ENCODE assay signal across 21 cellular contexts in genomic region chr12:27521981-27522380, GRCh38. TPM values are rescaled to one million over a fixed set of nuclear protein-coding genes. Genes with fewer than 3 reads are reported as not detected.
DNase-seq lines count a peak whose midpoint lies in the region; ATAC-seq and TF ChIP-seq lines count a peak whose summit lies in the region.
"Had no signal": no experiment of that assay in that cellular context is flagged by ENCODE, and none has a peak within 500 bp of the region (broad histone marks: within the 10 kb centered on the region; RNA-seq: fewer than 3 reads in every experiment).

No MANE protein-coding gene starts in this region.

- H3K27me3 ChIP-seq in breast epithelium = no peaks in the 10 kb centered on the region
- no peaks in the 10 kb centered on the region for H3K27me3 ChIP-seq in uterus
- H3K27me3 ChIP-seq: adrenal gland; BLaER1 treated with 17β-estradiol and CSF1 and Interleukin-3, amounts not matched to agents 10 nM and 100 nM; colonic mucosa; gastroesophageal sphincter; sigmoid colon had no signal

- TF ChIP-seq POLR2A in breast epithelium (IDR thresholded peaks at IDR 0.05) = no peak
- TF ChIP-seq POLR2A in uterus (IDR thresholded peaks at IDR 0.05) = no peak

- CTCF ChIA-PET in MCF 10A (lab: Yijun Ruan, JAX) = interaction anchor here (0.6 to 3.1 kb wide), 2 partner anchors 113 to 180 kb away, joined by 3 to 14 read pairs; no protein-coding TSS in a partner anchor
- CTCF ChIA-PET in activated naive CD4-positive, alpha-beta T cell treated with anti-CD3 and anti-CD28 coated beads, Interleukin-2, amount 10 ng/mL, durations not matched to agents 7 days and 5 days (lab: Charles Lee) = interaction anchor here (1.2 to 3.3 kb wide), 2 partner anchors 87 to 97 kb away, joined by 4 to 31 read pairs; no protein-coding TSS in a partner anchor

- no peak for DNase-seq in MCF 10A (ENCODE audit: unreplicated experiment)
- DNase-seq in breast epithelium (ENCODE audit: low spot score in 2 of 2) = no peak
- no peak for DNase-seq in central memory CD8-positive, alpha-beta T cell (ENCODE audit: low spot score in 2 of 2)
- no peak for DNase-seq in natural killer cell
- no peak for DNase-seq in uterus
- DNase-seq in activated naive CD4-positive, alpha-beta T cell treated with anti-CD3 and anti-CD28 coated beads, Interleukin-2, amount 10 ng/mL, durations not matched to agents 7 days and 5 days = no peak
- DNase-seq: activated CD4-positive, alpha-beta T cell treated with anti-CD3 and anti-CD28 coated beads for 48 hours; activated CD8-positive, alpha-beta memory T cell treated with anti-CD3 and anti-CD28 coated beads, Interleukin-2, amount 10 ng/mL, durations not matched to agents 7 days and 5 days; colonic mucosa; effector memory CD8-positive, alpha-beta T cell; kidney; lower lobe of right lung; NCI-H146; NCI-H524 treated with DMSO at 0.1 percent for 48 hours; sigmoid colon had no signal

- H3K4me3 ChIP-seq in breast epithelium = no peak overlapping the region
- H3K4me3 ChIP-seq in uterus = no peak overlapping the region
- H3K4me3 ChIP-seq: adrenal gland; BLaER1 treated with 17β-estradiol and CSF1 and Interleukin-3, amounts not matched to agents 10 nM and 100 nM; colonic mucosa; gastroesophageal sphincter; K562; lower lobe of right lung; sigmoid colon had no signal

- H3K27me3 Mint-ChIP-seq in MCF 10A (ENCODE audit: insufficient read depth, unreplicated experiment) = no peaks in the 10 kb centered on the region
- H3K27me3 Mint-ChIP-seq in central memory CD8-positive, alpha-beta T cell = peaks cover 34% of the 10 kb centered on the region
- H3K27me3 Mint-ChIP-seq in natural killer cell (ENCODE audit: low read depth in 2 of 2) = peaks cover 36 to 49% of the 10 kb centered on the region in 2 donors
- H3K27me3 Mint-ChIP-seq in activated naive CD4-positive, alpha-beta T cell treated with anti-CD3 and anti-CD28 coated beads, Interleukin-2, amount 10 ng/mL, durations not matched to agents 7 days and 5 days = peaks cover 28% of the 10 kb centered on the region

- H3K9me3 ChIP-seq in breast epithelium (no peaks in the 10 kb centered on the region), uterus (no peaks in the 10 kb centered on the region)
- H3K9me3 ChIP-seq: adrenal gland; BLaER1 treated with 17β-estradiol and CSF1 and Interleukin-3, amounts not matched to agents 10 nM and 100 nM; colonic mucosa; gastroesophageal sphincter; lower lobe of right lung; sigmoid colon had no signal

- peaks cover 8% of the 10 kb centered on the region for H3K36me3 Mint-ChIP-seq in MCF 10A (ENCODE audit: insufficient read depth, unreplicated experiment)
- peaks cover 2% of the 10 kb centered on the region for H3K36me3 Mint-ChIP-seq in central memory CD8-positive, alpha-beta T cell (ENCODE audit: insufficient read depth)
- H3K36me3 Mint-ChIP-seq in natural killer cell = no peaks in the 10 kb centered on the region
- H3K36me3 Mint-ChIP-seq in activated naive CD4-positive, alpha-beta T cell treated with anti-CD3 and anti-CD28 coated beads, Interleukin-2, amount 10 ng/mL, durations not matched to agents 7 days and 5 days = no peaks in the 10 kb centered on the region
- H3K36me3 Mint-ChIP-seq: activated CD8-positive, alpha-beta memory T cell treated with anti-CD3 and anti-CD28 coated beads, Interleukin-2, amount 10 ng/mL, durations not matched to agents 7 days and 5 days had no signal

- no peak for ATAC-seq in central memory CD8-positive, alpha-beta T cell (replicated peaks; ENCODE audit: extremely low read depth, poor library complexity, severe bottlenecking)
- ATAC-seq in natural killer cell = no peak
- ATAC-seq in HG03135 (IDR thresholded peaks at IDR 0.05; ENCODE audit: unreplicated experiment) = no peak
- no peak for ATAC-seq in HG03342 (IDR thresholded peaks at IDR 0.05; ENCODE audit: unreplicated experiment)
- ATAC-seq: activated CD8-positive, alpha-beta memory T cell treated with anti-CD3 and anti-CD28 coated beads, Interleukin-2, amount 10 ng/mL, durations not matched to agents 7 days and 5 days; effector memory CD8-positive, alpha-beta T cell; gastroesophageal sphincter; K562; lower lobe of right lung had no signal

- no TSS peak for BruUV-seq in MCF 10A (replicated peaks; lab: Mats Ljungman, UMichigan)

- no peaks in the 10 kb centered on the region for H3K36me3 ChIP-seq in breast epithelium
- H3K36me3 ChIP-seq in uterus = no peaks in the 10 kb centered on the region
- H3K36me3 ChIP-seq: adrenal gland; BLaER1 treated with 17β-estradiol and CSF1 and Interleukin-3, amounts not matched to agents 10 nM and 100 nM; colonic mucosa; gastroesophageal sphincter; lower lobe of right lung; sigmoid colon had no signal

- H3K27ac ChIP-seq in breast epithelium (peak overlapping the region in 1 of 2 donors; percentile 10), uterus (peak overlapping the region; percentile 73 to 89)
- H3K27ac ChIP-seq: colonic mucosa had no signal

- TF ChIP-seq CTCF in MCF 10A (IDR thresholded peaks at IDR 0.05; ENCODE audit: unreplicated experiment) = no peak
- TF ChIP-seq CTCF in breast epithelium (IDR thresholded peaks at IDR 0.05) = no peak
- TF ChIP-seq CTCF in natural killer cell (IDR thresholded peaks at IDR 0.05) = no peak
- TF ChIP-seq CTCF in uterus (IDR thresholded peaks at IDR 0.05) = no peak

- POLR2A ChIA-PET in MCF 10A (lab: Yijun Ruan, JAX) = interaction anchor here (0.6 to 3.8 kb wide), 4 partner anchors 20 to 113 kb away, joined by 3 to 129 read pairs (median 13); no protein-coding TSS in a partner anchor

- H3K4me3 Mint-ChIP-seq in MCF 10A (ENCODE audit: unreplicated experiment) = peak overlapping the region; percentile 15
- H3K4me3 Mint-ChIP-seq in central memory CD8-positive, alpha-beta T cell = peak overlapping the region; percentile 90
- H3K4me3 Mint-ChIP-seq in natural killer cell = peak overlapping the region; percentile 77
- H3K4me3 Mint-ChIP-seq in activated naive CD4-positive, alpha-beta T cell treated with anti-CD3 and anti-CD28 coated beads, Interleukin-2, amount 10 ng/mL, durations not matched to agents 7 days and 5 days = no peak overlapping the region

- intact Hi-C loops in MCF 10A (cut with micrococcal nuclease) = no loop called here
- intact Hi-C loops in breast epithelium (cut with DNase I; ENCODE audit: low total_unique reads) = no loop called here
- intact Hi-C loops in natural killer cell (cut with micrococcal nuclease) = no loop called here
- intact Hi-C loops in uterus (cut with DNase I; ENCODE audit: low total_unique reads) = no loop called here

- H3K4me1 Mint-ChIP-seq in MCF 10A (ENCODE audit: insufficient read depth, unreplicated experiment) (peaks cover 14% of the 10 kb centered on the region), natural killer cell (peaks cover 12 to 20% of the 10 kb centered on the region in 2 donors)
- H3K4me1 Mint-ChIP-seq in central memory CD8-positive, alpha-beta T cell = peaks cover 16% of the 10 kb centered on the region
- peaks cover 40% of the 10 kb centered on the region for H3K4me1 Mint-ChIP-seq in activated naive CD4-positive, alpha-beta T cell treated with anti-CD3 and anti-CD28 coated beads, Interleukin-2, amount 10 ng/mL, durations not matched to agents 7 days and 5 days

- H3K27ac Mint-ChIP-seq in MCF 10A (ENCODE audit: low read depth, unreplicated experiment) (peak overlapping the region; percentile 5), natural killer cell (peak overlapping the region in 1 of 2 donors; percentile 10)
- H3K27ac Mint-ChIP-seq in central memory CD8-positive, alpha-beta T cell (ENCODE audit: low read depth) = no peak overlapping the region
- H3K27ac Mint-ChIP-seq in activated naive CD4-positive, alpha-beta T cell treated with anti-CD3 and anti-CD28 coated beads, Interleukin-2, amount 10 ng/mL, durations not matched to agents 7 days and 5 days = no peak overlapping the region
- H3K27ac Mint-ChIP-seq: activated CD8-positive, alpha-beta memory T cell treated with anti-CD3 and anti-CD28 coated beads, Interleukin-2, amount 10 ng/mL, durations not matched to agents 7 days and 5 days; effector memory CD8-positive, alpha-beta T cell had no signal

- H3K9me3 Mint-ChIP-seq in MCF 10A (ENCODE audit: unreplicated experiment) (no peaks in the 10 kb centered on the region), natural killer cell (no peaks in the 10 kb centered on the region)
- H3K9me3 Mint-ChIP-seq in central memory CD8-positive, alpha-beta T cell = no peaks in the 10 kb centered on the region
- no peaks in the 10 kb centered on the region for H3K9me3 Mint-ChIP-seq in activated naive CD4-positive, alpha-beta T cell treated with anti-CD3 and anti-CD28 coated beads, Interleukin-2, amount 10 ng/mL, durations not matched to agents 7 days and 5 days
- H3K9me3 Mint-ChIP-seq: effector memory CD8-positive, alpha-beta T cell had no signal

- no peaks in the 10 kb centered on the region for H3K4me1 ChIP-seq in breast epithelium
- H3K4me1 ChIP-seq in uterus = no peaks in the 10 kb centered on the region

RNA-seq across cellular contexts. Expression of gene PPFIBP1, which starts 2.0 kb away (rescaled TPM):
- total RNA-seq in MCF 10A (2022) (82.6 and 87.7 TPM in 2 replicates), breast epithelium (10 to 100 TPM; 34.4 to 86.5 (median 84.0) TPM), natural killer cell (1 to 10 TPM in 2 of 3 donors, under 1 TPM in 1; 0.73 to 1.6 (median 1.4) TPM), uterus (100 to 1,000 TPM in 1 of 4 donors, 10 to 100 TPM in 3; 43.8 to 139 (median 82.7) TPM)

Comparison
In these comparisons a context has a peak if more than half of its experiments do, and no peak if none do; other contexts are left out.
1. RNA of gene PPFIBP1, which starts 2.0 kb away (total RNA-seq): 43.8 to 139 TPM in uterus, 34.4 to 86.5 TPM in breast epithelium and 82.6 to 87.7 TPM in MCF 10A; 0.73 to 1.6 TPM in natural killer cell; every median in the first group is over 10 times any median in the second.